ENCODE assay signal across 16 cellular contexts in genomic region chr13:28636078-28636477, GRCh38. TPM values are rescaled to one million over a fixed set of nuclear protein-coding genes. Genes with fewer than 3 reads are reported as not detected.
DNase-seq lines count a peak whose midpoint lies in the region; ATAC-seq, FAIRE-seq and TF ChIP-seq lines count a peak whose summit lies in the region.
"Had no signal": no experiment of that assay in that cellular context is flagged by ENCODE, and none has a peak within 500 bp of the region (broad histone marks: within the 10 kb centered on the region; RNA-seq: fewer than 3 reads in every experiment).

No MANE protein-coding gene starts in this region.

- no peak for TF ChIP-seq POLR2A in body of pancreas (IDR thresholded peaks at IDR 0.05)

- H2AFZ ChIP-seq in GM23248 (no peak overlapping the region), astrocyte (ENCODE audit: low read depth, low read length) (no peak overlapping the region)
- H2AFZ ChIP-seq: neural progenitor cell had no signal

- no peaks in the 10 kb centered on the region for H3K36me3 ChIP-seq in GM23248 (ENCODE audit: low read depth)
- no peaks in the 10 kb centered on the region for H3K36me3 ChIP-seq in astrocyte (ENCODE audit: insufficient read depth, low read length)
- H3K36me3 ChIP-seq in body of pancreas (replicated peaks in 1 of 2; ENCODE audit: insufficient read depth in 1 of 2, low read depth in 2 of 2) = no peaks in the 10 kb centered on the region
- no peaks in the 10 kb centered on the region for H3K36me3 ChIP-seq in kidney (ENCODE audit: control insufficient read depth in 1 of 2, insufficient read depth in 2 of 2, low read length in 2 of 2)
- H3K36me3 ChIP-seq: lower lobe of right lung, neural progenitor cell had no signal

- no peaks in the 10 kb centered on the region for H3K9me3 Mint-ChIP-seq in astrocyte (ENCODE audit: unreplicated experiment)
- H3K9me3 Mint-ChIP-seq: activated B cell treated with CpG ODN at 0.5 μM for 24 hours; activated CD4-positive, alpha-beta memory T cell treated with anti-CD3 and anti-CD28 coated beads for 36 hours; activated naive CD8-positive, alpha-beta T cell treated with anti-CD3 and anti-CD28 coated beads, Interleukin-2, amount 50 U/mL, for 24 hours; neural progenitor cell had no signal

- intact Hi-C loops in body of pancreas (cut with DNase I) (no loop called here), kidney (cut with DNase I) (no loop called here)

- H3K36me3 Mint-ChIP-seq in astrocyte (ENCODE audit: low read depth, unreplicated experiment) = no peaks in the 10 kb centered on the region
- H3K36me3 Mint-ChIP-seq: activated CD4-positive, alpha-beta memory T cell treated with anti-CD3 and anti-CD28 coated beads for 36 hours; CD4-positive, CD25-positive, alpha-beta regulatory T cell; neural progenitor cell had no signal

- FAIRE-seq in astrocyte (lab: Jason Lieb, UNC) (peak; percentile 76), kidney (lab: Jason Lieb, UNC) (no peak)

- peak overlapping the region; percentile 35; the same call in 1 of the 2 replicates for H3K4me3 ChIP-seq in GM23248
- H3K4me3 ChIP-seq in astrocyte (ENCODE audit: insufficient read depth, low read depth, low read length) = no peak overlapping the region
- no peak overlapping the region for H3K4me3 ChIP-seq in fibroblast of villous mesenchyme (ENCODE audit: low read depth, low read length)
- no peak overlapping the region for H3K4me3 ChIP-seq in body of pancreas
- H3K4me3 ChIP-seq in kidney (ENCODE audit: low read length in 2 of 2) = no peak overlapping the region
- H3K4me3 ChIP-seq: lower lobe of right lung, neural progenitor cell, SK-N-MC had no signal

- no peaks in the 10 kb centered on the region for H3K9me2 ChIP-seq in GM23248 (ENCODE audit: insufficient read depth)

- H3K79me2 ChIP-seq in GM23248 (ENCODE audit: insufficient read depth) = no peaks in the 10 kb centered on the region
- no peaks in the 10 kb centered on the region for H3K79me2 ChIP-seq in astrocyte (ENCODE audit: insufficient read depth, low read length)

- in situ Hi-C loops in GM23248 (cut with MboI) = loop anchor here (5.0 kb wide), 1 partner anchor 314 kb away; no protein-coding TSS in a partner anchor

- no peaks in the 10 kb centered on the region for H3K27me3 ChIP-seq in GM23248 (replicated peaks; ENCODE audit: insufficient read depth)
- no peaks in the 10 kb centered on the region for H3K27me3 ChIP-seq in astrocyte (ENCODE audit: insufficient read depth, low read length)
- no peaks in the 10 kb centered on the region for H3K27me3 ChIP-seq in body of pancreas
- H3K27me3 ChIP-seq: neural progenitor cell had no signal

- no peaks in the 10 kb centered on the region for H3K9me3 ChIP-seq in GM23248 (ENCODE audit: low read depth)
- H3K9me3 ChIP-seq in astrocyte (ENCODE audit: insufficient read depth, low read depth, low read length) = no peaks in the 10 kb centered on the region
- H3K9me3 ChIP-seq in body of pancreas = no peaks in the 10 kb centered on the region
- H3K9me3 ChIP-seq in kidney (ENCODE audit: control insufficient read depth in 1 of 2, low read length in 2 of 2) = no peaks in the 10 kb centered on the region
- H3K9me3 ChIP-seq: lower lobe of right lung had no signal

- no peak for ATAC-seq in GM19351 (IDR thresholded peaks at IDR 0.05; ENCODE audit: unreplicated experiment)
- no peak for ATAC-seq in body of pancreas

- H4K20me1 ChIP-seq in GM23248 (ENCODE audit: insufficient read depth) (no peaks in the 10 kb centered on the region), astrocyte (ENCODE audit: insufficient read depth, low read length) (no peaks in the 10 kb centered on the region)

- H3K27ac ChIP-seq in GM23248 (peak overlapping the region; percentile 24), astrocyte (ENCODE audit: low read depth, low read length) (no peak overlapping the region), body of pancreas (no peak overlapping the region), kidney (ENCODE audit: low read depth in 2 of 2, low read length in 2 of 2) (no peak overlapping the region)
- H3K27ac ChIP-seq: lower lobe of right lung, neural progenitor cell, SK-N-MC had no signal

- peak overlapping the region; percentile 80 for H3K27ac Mint-ChIP-seq in astrocyte (ENCODE audit: unreplicated experiment)
- H3K27ac Mint-ChIP-seq: activated CD4-positive, alpha-beta memory T cell treated with anti-CD3 and anti-CD28 coated beads for 36 hours; activated naive CD8-positive, alpha-beta T cell treated with anti-CD3 and anti-CD28 coated beads, Interleukin-2, amount 50 U/mL, for 24 hours; CD4-positive, CD25-positive, alpha-beta regulatory T cell; neural progenitor cell had no signal

- DNase-seq in AG08395 (ENCODE audit: low spot score) (peak; percentile 43), GM23248 (peak; percentile 56), astrocyte (ENCODE audit: low read depth) (peak; percentile 71), fibroblast of villous mesenchyme (ENCODE audit: low read depth) (peak; percentile 81), body of pancreas (no peak), kidney (no peak), midbrain (lab: John Stamatoyannopoulos, UW) (no peak)
- DNase-seq: activated B cell treated with CpG ODN at 0.5 μM for 24 hours; activated effector memory CD4-positive, alpha-beta T cell treated with Interleukin-2 at 50 U/mL for 16 hours had no signal

- peak overlapping the region; percentile 13; the same call in 1 of the 2 replicates for H3K9ac ChIP-seq in GM23248
- H3K9ac ChIP-seq in astrocyte (ENCODE audit: low read length) = peak overlapping the region; percentile 23
- H3K9ac ChIP-seq in kidney (ENCODE audit: low read length in 2 of 2) = no peak overlapping the region
- H3K9ac ChIP-seq: neural progenitor cell had no signal

- H3K4me1 ChIP-seq in GM23248 (ENCODE audit: insufficient read depth) (peaks cover 22% of the 10 kb centered on the region), astrocyte (ENCODE audit: insufficient read depth, low read length) (peaks cover 8% of the 10 kb centered on the region), body of pancreas (no peaks in the 10 kb centered on the region), kidney (ENCODE audit: control insufficient read depth in 1 of 2, insufficient read depth in 1 of 2, low read depth in 1 of 2, low read length in 2 of 2) (no peaks in the 10 kb centered on the region)

- H3K27me3 Mint-ChIP-seq in astrocyte (ENCODE audit: low read depth, unreplicated experiment) = no peaks in the 10 kb centered on the region
- H3K27me3 Mint-ChIP-seq: activated B cell treated with CpG ODN at 0.5 μM for 24 hours had no signal

- 13 to 15% methylated on average over 1 of the region's 1 CpG for WGBS in GM23248 (ENCODE audit: low coverage in 1 of 2, low lambda C conversion rate in 2 of 2, missing lambda C conversion rate in 2 of 2), 2 experiments
- WGBS in body of pancreas, 2 donors = 6 to 15% methylated on average over 1 of the region's 1 CpG

- H3F3A ChIP-seq in GM23248 (ENCODE audit: insufficient read depth) = peaks cover 23% of the 10 kb centered on the region

- TF ChIP-seq CTCF in astrocyte (IDR thresholded peaks at IDR 0.05; ENCODE audit: insufficient read depth, low read depth, low read length) = no peak
- no peak for TF ChIP-seq CTCF in fibroblast of villous mesenchyme (IDR thresholded peaks at IDR 0.05; ENCODE audit: insufficient read depth, low read depth, low read length)
- no peak for TF ChIP-seq CTCF in body of pancreas (IDR thresholded peaks at IDR 0.05)
- TF ChIP-seq CTCF in kidney (IDR thresholded peaks at IDR 0.05; ENCODE audit: borderline replicate concordance, extremely low read depth, insufficient read depth) = no peak

- H3K4me1 Mint-ChIP-seq in astrocyte (ENCODE audit: low read depth, unreplicated experiment) = peaks cover 15% of the 10 kb centered on the region
- H3K4me1 Mint-ChIP-seq: neural progenitor cell had no signal

- H3K4me3 Mint-ChIP-seq in astrocyte (ENCODE audit: unreplicated experiment) = no peak overlapping the region
- H3K4me3 Mint-ChIP-seq: activated CD4-positive, alpha-beta memory T cell treated with anti-CD3 and anti-CD28 coated beads for 36 hours; neural progenitor cell had no signal

- H3K4me2 ChIP-seq in GM23248 (ENCODE audit: unreplicated experiment) (peak overlapping the region; percentile 60), astrocyte (ENCODE audit: low read length) (peak overlapping the region; percentile 50)
- H3K4me2 ChIP-seq: neural progenitor cell had no signal

RNA-seq across cellular contexts. Expression of gene POMP, which starts 22.9 kb away (rescaled TPM):
- 106 and 125 TPM in 2 replicates for total RNA-seq in GM23248 (2014; rRNA removed; shearing (Covaris generic))
- polyA plus RNA-seq in GM23248 (2016; fragmentation: Nextera tagmentation; extraction: Ambion mirVana) (329 and 335 TPM in 2 replicates), kidney (ENCODE audit: insufficient read depth, low read depth, low replicate concordance) (115 TPM)
- total RNA-seq in astrocyte (125 and 131 TPM in 2 replicates), fibroblast of villous mesenchyme (107 and 108 TPM in 2 replicates), body of pancreas (10 to 100 TPM; 10.6 to 39.9 TPM), kidney (59.0 TPM)

Comparison
In these comparisons a context has a peak if more than half of its experiments do, and no peak if none do; other contexts are left out.
1. DNase-seq: peak in AG08395 (single experiment), GM23248 (single experiment), astrocyte (single experiment) and fibroblast of villous mesenchyme (single experiment); none in body of pancreas (0 of 4), kidney (single experiment) and midbrain (single experiment).
2. H3K9ac ChIP-seq: peak in GM23248 (single experiment) and astrocyte (single experiment); none in kidney (0 of 2).